36 cellular contexts compared by ENCODE assay signal in the genomic region with DNA sequence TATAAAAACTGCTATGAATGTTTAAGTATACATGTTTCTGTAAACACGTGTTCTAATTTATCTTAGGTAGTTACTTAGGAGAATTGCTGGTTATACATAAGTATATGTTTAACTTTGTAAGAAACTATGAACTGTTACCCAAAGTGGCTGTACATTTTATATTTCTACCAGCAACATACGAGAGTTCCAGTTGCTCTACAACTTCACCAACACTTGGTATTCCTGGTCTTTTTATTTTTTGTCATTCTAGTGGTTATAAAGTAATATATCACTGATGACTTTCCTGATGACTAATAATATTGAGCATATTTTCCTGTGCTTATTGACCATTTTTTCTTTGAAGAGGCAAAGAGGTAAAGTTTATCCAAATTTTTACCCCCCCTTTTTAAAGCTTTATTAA.
"Had no signal": no experiment of that assay in that cellular context is flagged by ENCODE, and none has a peak within 500 bp of the region (broad histone marks: within the 10 kb centered on the region; RNA-seq: fewer than 3 reads in every experiment).

No MANE protein-coding gene starts in this region.

- DNase-seq: activated B cell treated with CpG ODN at 0.5 μM for 24 hours; activated CD4-positive, alpha-beta memory T cell treated with anti-CD3 and anti-CD28 coated beads for 36 hours; activated CD4-positive, alpha-beta T cell treated with anti-CD3 and anti-CD28 coated beads for 4 hours; activated CD4-positive, alpha-beta T cell treated with anti-CD3 and anti-CD28 coated beads, Interleukin-2, amount 10 ng/mL, durations not matched to agents 24 days and 14 days; activated CD4-positive, alpha-beta T cell treated with anti-CD3 and anti-CD28 coated beads, Interleukin-2, amount 50 U/mL, for 1 hour; activated CD4-positive, alpha-beta T cell treated with anti-CD3 and anti-CD28 coated beads, Interleukin-2, amount 50 U/mL, for 4 hours; activated CD4-positive, CD25-positive, alpha-beta regulatory T cell treated with anti-CD3 and anti-CD28 coated beads, Interleukin-2, amount 50 U/mL, for 72 hours; activated CD8-positive, alpha-beta memory T cell treated with anti-CD3 and anti-CD28 coated beads, Interleukin-2, amount 50 U/mL, for 4 hours; activated CD8-positive, alpha-beta T cell treated with anti-CD3 and anti-CD28 coated beads for 36 hours; activated effector memory CD4-positive, alpha-beta T cell treated with anti-CD3 and anti-CD28 coated beads, Interleukin-2, amount 50 U/mL, for 16 hours; activated gamma-delta T cell treated with Interleukin-2 at 50 U/mL for 16 hours; activated naive CD4-positive, alpha-beta T cell; activated naive CD4-positive, alpha-beta T cell treated with anti-CD3 and anti-CD28 coated beads for 36 hours; activated naive CD4-positive, alpha-beta T cell treated with anti-CD3 and anti-CD28 coated beads, Interleukin-2, amount 50 U/mL, for 16 hours; activated naive CD8-positive, alpha-beta T cell treated with anti-CD3 and anti-CD28 coated beads for 36 hours; activated T-cell treated with anti-CD3 and anti-CD28 coated beads for 4 hours; activated T-cell treated with anti-CD3 and anti-CD28 coated beads, Interleukin-2, amount 50 U/mL, for 1 hour; activated T-cell treated with anti-CD3 and anti-CD28 coated beads, Interleukin-2, amount 50 U/mL, for 4 hours; activated T-cell treated with anti-CD3 and anti-CD28 coated beads, Interleukin-2, amount 50 U/mL, for 72 hours; adrenal gland; amniotic stem cell; aorta; body of pancreas; brain microvascular endothelial cell; central memory CD4-positive, alpha-beta T cell; T-helper 2 cell; T-helper 9 cell had no signal

- FAIRE-seq: astrocyte, TTC549 had no signal

- H3K9me3 ChIP-seq: adrenal gland, body of pancreas, breast epithelium had no signal

- H3K27ac ChIP-seq: adrenal gland, body of pancreas, brain microvascular endothelial cell, breast epithelium, VCaP had no signal

- H3K27me3 Mint-ChIP-seq: activated B cell treated with CpG ODN at 0.5 μM for 24 hours; activated CD4-positive, alpha-beta memory T cell treated with anti-CD3 and anti-CD28 coated beads for 36 hours; activated CD4-positive, alpha-beta T cell treated with anti-CD3 and anti-CD28 coated beads, Interleukin-2, amount 10 ng/mL, durations not matched to agents 24 days and 14 days; activated CD8-positive, alpha-beta T cell treated with anti-CD3 and anti-CD28 coated beads for 36 hours; activated naive CD8-positive, alpha-beta T cell treated with anti-CD3 and anti-CD28 coated beads for 36 hours; activated T-helper 17 cell treated with anti-CD3 and anti-CD28 coated beads, Interleukin-2, amount 50 U/mL, for 72 hours had no signal

- H3K4me3 ChIP-seq: adrenal gland, body of pancreas, breast epithelium had no signal

- H3K27me3 ChIP-seq: adrenal gland, body of pancreas, brain microvascular endothelial cell, breast epithelium had no signal

- H3K4me1 Mint-ChIP-seq: activated CD4-positive, alpha-beta T cell treated with anti-CD3 and anti-CD28 coated beads, Interleukin-2, amount 10 ng/mL, durations not matched to agents 24 days and 14 days; activated naive CD8-positive, alpha-beta T cell treated with anti-CD3 and anti-CD28 coated beads for 36 hours; activated T-helper 17 cell treated with anti-CD3 and anti-CD28 coated beads, Interleukin-2, amount 50 U/mL, for 72 hours had no signal

- H3K36me3 ChIP-seq: adrenal gland, breast epithelium had no signal

- ATAC-seq: activated CD8-positive, alpha-beta T cell treated with anti-CD3 and anti-CD28 coated beads for 36 hours; activated naive CD4-positive, alpha-beta T cell treated with anti-CD3 and anti-CD28 coated beads, Interleukin-2, amount 50 U/mL, for 72 hours; activated T-cell treated with anti-CD3 and anti-CD28 coated beads, Interleukin-2, amount 50 U/mL, for 4 hours; activated T-cell treated with anti-CD3 and anti-CD28 coated beads, Interleukin-2, amount 50 U/mL, for 72 hours; activated T-helper 17 cell treated with anti-CD3 and anti-CD28 coated beads, Interleukin-2, amount 50 U/mL, for 72 hours; body of pancreas had no signal

- H3K4me3 Mint-ChIP-seq: activated B cell treated with CpG ODN at 0.5 μM for 24 hours; activated CD4-positive, alpha-beta memory T cell treated with anti-CD3 and anti-CD28 coated beads for 36 hours; activated CD4-positive, alpha-beta T cell treated with anti-CD3 and anti-CD28 coated beads, Interleukin-2, amount 10 ng/mL, durations not matched to agents 24 days and 14 days; activated CD8-positive, alpha-beta T cell treated with anti-CD3 and anti-CD28 coated beads for 36 hours; activated naive CD4-positive, alpha-beta T cell treated with anti-CD3 and anti-CD28 coated beads for 36 hours; activated naive CD8-positive, alpha-beta T cell treated with anti-CD3 and anti-CD28 coated beads for 36 hours; activated T-cell treated with anti-CD3 and anti-CD28 coated beads, Interleukin-2, amount 50 U/mL, for 4 hours; activated T-cell treated with anti-CD3 and anti-CD28 coated beads, Interleukin-2, amount 50 U/mL, for 72 hours; activated T-helper 1 cell treated with anti-CD3 and anti-CD28 coated beads, Interleukin-12 subunit alpha, Interleukin-12 subunit beta, Interleukin-2, Interleukin-4 antibody, amounts not matched to agents 30 ng/mL and 10 ng/mL and 1 ng/mL, durations not matched to agents 14 hours and 24 hours and 36 hours; activated T-helper 17 cell treated with anti-CD3 and anti-CD28 coated beads, Interleukin-2, amount 50 U/mL, for 72 hours; T-helper 1 cell treated with Interleukin-12 subunit alpha and Interleukin-12 subunit beta and Interleukin-4 antibody, amounts not matched to agents 30 μg/mL and 1 μg/mL, for 36 hours; T-helper 2 cell treated with Interferon-gamma antibody and Interleukin-4, amounts not matched to agents 5 μg/mL and 100 μg/mL, for 36 hours had no signal

- H3K4me1 ChIP-seq: adrenal gland, body of pancreas, breast epithelium had no signal

- H3K9me3 Mint-ChIP-seq: activated B cell treated with CpG ODN at 0.5 μM for 24 hours; activated CD4-positive, alpha-beta memory T cell treated with anti-CD3 and anti-CD28 coated beads for 36 hours; activated CD8-positive, alpha-beta T cell treated with anti-CD3 and anti-CD28 coated beads for 36 hours; activated naive CD4-positive, alpha-beta T cell treated with anti-CD3 and anti-CD28 coated beads for 36 hours; activated naive CD4-positive, alpha-beta T cell treated with anti-CD3 and anti-CD28 coated beads, Interleukin-2, amount 50 U/mL, for 72 hours; activated naive CD8-positive, alpha-beta T cell treated with anti-CD3 and anti-CD28 coated beads for 36 hours; activated T-helper 17 cell treated with anti-CD3 and anti-CD28 coated beads, Interleukin-2, amount 50 U/mL, for 72 hours had no signal

- H3K27ac Mint-ChIP-seq: activated B cell treated with CpG ODN at 0.5 μM for 24 hours; activated CD4-positive, alpha-beta memory T cell treated with anti-CD3 and anti-CD28 coated beads for 36 hours; activated CD4-positive, alpha-beta T cell treated with anti-CD3 and anti-CD28 coated beads, Interleukin-2, amount 10 ng/mL, durations not matched to agents 24 days and 14 days; activated CD8-positive, alpha-beta T cell treated with anti-CD3 and anti-CD28 coated beads for 36 hours; activated naive CD4-positive, alpha-beta T cell treated with anti-CD3 and anti-CD28 coated beads for 36 hours; activated naive CD4-positive, alpha-beta T cell treated with anti-CD3 and anti-CD28 coated beads, Interleukin-2, amount 50 U/mL, for 72 hours; activated naive CD8-positive, alpha-beta T cell treated with anti-CD3 and anti-CD28 coated beads for 36 hours; activated T-cell treated with anti-CD3 and anti-CD28 coated beads, Interleukin-2, amount 50 U/mL, for 72 hours; activated T-helper 1 cell treated with anti-CD3 and anti-CD28 coated beads, Interleukin-12 subunit alpha, Interleukin-12 subunit beta, Interleukin-2, Interleukin-4 antibody, amounts not matched to agents 30 ng/mL and 10 ng/mL and 1 ng/mL, durations not matched to agents 14 hours and 24 hours and 36 hours; activated T-helper 17 cell treated with anti-CD3 and anti-CD28 coated beads, Interleukin-2, amount 50 U/mL, for 72 hours; T-helper 1 cell treated with Interleukin-12 subunit alpha and Interleukin-12 subunit beta and Interleukin-4 antibody, amounts not matched to agents 30 μg/mL and 1 μg/mL, for 36 hours; T-helper 2 cell treated with Interferon-gamma antibody and Interleukin-4, amounts not matched to agents 5 μg/mL and 100 μg/mL, for 36 hours had no signal
